ENCODE assay signal across 10 cellular contexts in genomic region chr17:40479754-40480480, GRCh38. TPM values are rescaled to one million over a fixed set of nuclear protein-coding genes. Genes with fewer than 3 reads are reported as not detected.
DNase-seq lines count a peak whose midpoint lies in the region; ATAC-seq and TF ChIP-seq lines count a peak whose summit lies in the region.
"Had no signal": no experiment of that assay in that cellular context is flagged by ENCODE, and none has a peak within 500 bp of the region (broad histone marks: within the 10 kb centered on the region; RNA-seq: fewer than 3 reads in every experiment).

No MANE protein-coding gene starts in this region.

- no peak for ATAC-seq in HG03521 (IDR thresholded peaks at IDR 0.05; ENCODE audit: unreplicated experiment)

- no peaks in the 10 kb centered on the region for H3K79me2 ChIP-seq in OCI-LY1 (ENCODE audit: insufficient read depth, low read length)

- TF ChIP-seq CTCF in OCI-LY1 (IDR thresholded peaks at IDR 0.05; ENCODE audit: low read length) (no peak), MCF 10A (IDR thresholded peaks at IDR 0.05; ENCODE audit: unreplicated experiment) (no peak), adrenal gland (IDR thresholded peaks at IDR 0.05) (no peak)

- H3K9ac ChIP-seq in OCI-LY1 (ENCODE audit: low read length): peak overlapping the region; percentile 19; the same call in 1 of the 2 replicates

- H3K27ac Mint-ChIP-seq in T-helper 1 cell treated with Interleukin-12 subunit alpha and Interleukin-12 subunit beta and Interleukin-4 antibody, amounts not matched to agents 30 μg/mL and 1 μg/mL, for 36 hours: peak overlapping the region; percentile 93
- peak overlapping the region; percentile 89 for H3K27ac Mint-ChIP-seq in MCF 10A (ENCODE audit: low read depth, unreplicated experiment)

- no peaks in the 10 kb centered on the region for H3K36me3 ChIP-seq in OCI-LY1 (ENCODE audit: insufficient read depth, low read length)
- no peaks in the 10 kb centered on the region for H3K36me3 ChIP-seq in adrenal gland (replicated peaks in 1 of 2)

- POLR2A ChIA-PET in MCF 10A (lab: Yijun Ruan, JAX): interaction anchor here (0.7 to 21.4 kb wide), 8 partner anchors 8 to 81 kb away, joined by 3 to 703 read pairs (median 23); partner anchors contain the start of gene TNS4

- DNase-seq in T-helper 1 cell (no peak), MCF 10A (ENCODE audit: unreplicated experiment) (no peak), adrenal gland (no peak), hippocampal formation (lab: John Stamatoyannopoulos, UW) (no peak)
- DNase-seq: amniotic stem cell had no signal

- peaks cover 65% of the 10 kb centered on the region for H3K4me1 Mint-ChIP-seq in T-helper 1 cell treated with Interleukin-12 subunit alpha and Interleukin-12 subunit beta and Interleukin-4 antibody, amounts not matched to agents 30 μg/mL and 1 μg/mL, for 36 hours (ENCODE audit: low read depth)
- H3K4me1 Mint-ChIP-seq in MCF 10A (ENCODE audit: insufficient read depth, unreplicated experiment): peaks cover 62% of the 10 kb centered on the region

- no peak overlapping the region for H2AFZ ChIP-seq in OCI-LY1 (ENCODE audit: low read length)

- H3K4me2 ChIP-seq in OCI-LY1 (ENCODE audit: low read length): peak overlapping the region; percentile 45; the same call in 1 of the 2 replicates

- H3F3A ChIP-seq in OCI-LY1 (ENCODE audit: insufficient read depth, low read length): no peaks in the 10 kb centered on the region

- H3K27me3 ChIP-seq in OCI-LY1 (ENCODE audit: insufficient read depth, low read length) (peaks cover 3% of the 10 kb centered on the region; the same call in 1 of the 2 replicates), adrenal gland (no peaks in the 10 kb centered on the region)

- no TSS peak for BruUV-seq in MCF 10A (replicated peaks; lab: Mats Ljungman, UMichigan)

- H3K36me3 Mint-ChIP-seq in T-helper 1 cell treated with Interleukin-12 subunit alpha and Interleukin-12 subunit beta and Interleukin-4 antibody, amounts not matched to agents 30 μg/mL and 1 μg/mL, for 36 hours (ENCODE audit: low read depth): peaks cover 14% of the 10 kb centered on the region
- H3K36me3 Mint-ChIP-seq in MCF 10A (ENCODE audit: insufficient read depth, unreplicated experiment): peaks cover 100% of the 10 kb centered on the region

- 71 to 83% (median 77%) methylated on average over 5 to 9 of the region's 9 CpGs for WGBS in adrenal gland, 4 donors

- no peak for TF ChIP-seq POLR2A in adrenal gland (IDR thresholded peaks at IDR 0.05)

- no peaks in the 10 kb centered on the region for H3K9me2 ChIP-seq in OCI-LY1 (ENCODE audit: low read depth, low read length)

- peak overlapping the region; percentile 6 for H3K4me3 ChIP-seq in OCI-LY1 (ENCODE audit: low read depth, low read length, poor library complexity, severe bottlenecking)
- H3K4me3 ChIP-seq in skin epidermis: no peak overlapping the region
- H3K4me3 ChIP-seq in adrenal gland: no peak overlapping the region

- H3K4me3 Mint-ChIP-seq in T-helper 1 cell treated with Interleukin-12 subunit alpha and Interleukin-12 subunit beta and Interleukin-4 antibody, amounts not matched to agents 30 μg/mL and 1 μg/mL, for 36 hours: peak overlapping the region; percentile 69
- no peak overlapping the region for H3K4me3 Mint-ChIP-seq in MCF 10A (ENCODE audit: unreplicated experiment)

- H3K4me1 ChIP-seq in OCI-LY1 (ENCODE audit: insufficient read depth, low read length, severe bottlenecking): peaks cover 30% of the 10 kb centered on the region
- H3K4me1 ChIP-seq in adrenal gland (replicated peaks in 1 of 2): no peaks in the 10 kb centered on the region

- no peaks in the 10 kb centered on the region for H3K9me3 ChIP-seq in OCI-LY1 (ENCODE audit: low read length)
- H3K9me3 ChIP-seq in adrenal gland (replicated peaks in 1 of 3): no peaks in the 10 kb centered on the region

- no peaks in the 10 kb centered on the region for H3K27me3 Mint-ChIP-seq in T-helper 1 cell treated with Interleukin-12 subunit alpha and Interleukin-12 subunit beta and Interleukin-4 antibody, amounts not matched to agents 30 μg/mL and 1 μg/mL, for 36 hours (ENCODE audit: low read depth)
- H3K27me3 Mint-ChIP-seq in MCF 10A (ENCODE audit: insufficient read depth, unreplicated experiment): no peaks in the 10 kb centered on the region

- H3K9me3 Mint-ChIP-seq in T-helper 1 cell treated with Interleukin-12 subunit alpha and Interleukin-12 subunit beta and Interleukin-4 antibody, amounts not matched to agents 30 μg/mL and 1 μg/mL, for 36 hours: peaks cover 4% of the 10 kb centered on the region
- H3K9me3 Mint-ChIP-seq in MCF 10A (ENCODE audit: unreplicated experiment): no peaks in the 10 kb centered on the region

- CTCF ChIA-PET in MCF 10A (lab: Yijun Ruan, JAX): interaction anchor here (1.4 kb wide), 1 partner anchor 53 kb away, joined by 3 read pairs; no protein-coding TSS in a partner anchor

- intact Hi-C loops in MCF 10A (cut with micrococcal nuclease) (loop anchor here (2.0 kb wide), 1 partner anchor 17 kb away; no protein-coding TSS in a partner anchor), adrenal gland (cut with DNase I) (no loop called here)

- no peaks in the 10 kb centered on the region for H4K20me1 ChIP-seq in OCI-LY1 (ENCODE audit: insufficient read depth, low read length)

- peak overlapping the region; percentile 62 for H3K27ac ChIP-seq in OCI-LY1 (ENCODE audit: low read depth, low read length, poor library complexity, severe bottlenecking)
- peak overlapping the region in 18 of 21 experiments; percentile 6 to 92 (median 64) for H3K27ac ChIP-seq in skin epidermis
- H3K27ac ChIP-seq in adrenal gland: no peak overlapping the region

RNA-seq across cellular contexts. Expression of gene TNS4, which starts 21.5 kb away (rescaled TPM):
- 387 and 522 TPM in 2 replicates for total RNA-seq in MCF 10A (2022)
- total RNA-seq in adrenal gland: under 1 TPM in 3 of 8 donors, not detected in 5; 0.11 to 0.32 (median 0.14) TPM
- polyA plus RNA-seq in adrenal gland: under 1 TPM in 2 of 3 donors, not detected in 1; 0.07 to 0.08 TPM
- total RNA-seq: A673 had no signal

RNA-seq across cellular contexts. Expression of gene IGFBP4, which starts 36.7 kb away (rescaled TPM):
- total RNA-seq in MCF 10A (2022) (6.5 and 14.4 TPM in 2 replicates), adrenal gland (100 to 1,000 TPM; 185 to 458 (median 280) TPM)
- polyA plus RNA-seq in adrenal gland: 100 to 1,000 TPM; 126 to 335 (median 276) TPM

Comparison
In these comparisons a context has a peak if more than half of its experiments do, and no peak if none do; other contexts are left out.
1. H3K27ac ChIP-seq: peak in OCI-LY1 (single experiment) and skin epidermis (18 of 21); none in adrenal gland (0 of 5).
2. RNA of gene TNS4, which starts 21.5 kb away (total RNA-seq): 387 to 522 TPM in MCF 10A; 0.11 to 0.32 TPM in adrenal gland; every median in the first group is over 100 times any median in the second.
3. RNA of gene IGFBP4, which starts 36.7 kb away (total RNA-seq): 185 to 458 TPM in adrenal gland; 6.5 to 14.4 TPM in MCF 10A; every median in the first group is over 10 times any median in the second.